9 cellular contexts compared by ENCODE assay signal in the genomic region with DNA sequence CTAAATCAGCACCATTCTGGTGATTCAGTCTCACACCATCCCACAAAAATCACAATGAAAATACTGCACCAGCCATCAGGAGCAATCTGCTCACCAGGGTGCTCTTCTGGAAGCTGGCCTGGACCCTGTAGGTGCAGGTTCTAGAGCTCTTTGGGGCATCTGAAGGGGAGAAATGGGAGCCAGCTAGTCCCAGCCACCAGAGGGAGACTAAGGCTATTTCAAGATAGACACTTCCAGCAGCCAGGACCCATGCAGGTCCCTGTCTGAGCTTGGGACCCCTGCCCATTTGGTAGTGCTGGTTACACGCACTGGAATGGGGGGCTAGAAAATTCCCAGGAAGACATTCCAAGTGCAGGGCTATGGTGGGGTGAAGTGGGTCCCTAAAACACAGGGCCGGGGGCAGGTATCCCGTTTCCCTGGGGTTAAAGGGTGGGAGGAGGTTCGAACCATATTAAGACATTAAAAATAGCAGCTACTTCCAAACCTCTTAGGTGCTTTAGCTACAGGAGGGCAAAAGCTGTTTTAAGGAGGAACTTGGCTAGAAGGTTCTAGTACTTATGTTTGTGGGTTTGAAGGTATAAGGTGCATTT.
A peak's percentile ranks its signal among the peaks of the same experiment; 100 is the strongest.
DNase-seq lines count a peak whose midpoint lies in the region; ATAC-seq and TF ChIP-seq lines count a peak whose summit lies in the region.
"Had no signal": no experiment of that assay in that cellular context is flagged by ENCODE, and none has a peak within 500 bp of the region (broad histone marks: within the 10 kb centered on the region; RNA-seq: fewer than 3 reads in every experiment).

No MANE protein-coding gene starts in this region.

- H3K4me1 Mint-ChIP-seq in H9 = peaks cover 44 to 53% of the 10 kb centered on the region in 2 experiments
- H3K4me1 Mint-ChIP-seq in naive thymus-derived CD4-positive, alpha-beta T cell = peaks cover 0 to 63% (median 5%) of the 10 kb centered on the region in 7 donors

- H4K91ac ChIP-seq in H9 (ENCODE audit: insufficient read length, low read depth, low read length) = no peak overlapping the region

- no peaks in the 10 kb centered on the region for H3K36me3 Mint-ChIP-seq in H9 (ENCODE audit: insufficient read depth in 1 of 3, low read depth in 3 of 3)
- peaks cover 7 to 29% (median 12%) of the 10 kb centered on the region in 5 donors for H3K36me3 Mint-ChIP-seq in naive thymus-derived CD4-positive, alpha-beta T cell

- ATAC-seq in SK-N-SH treated with all-trans-retinoic acid at 6 μM for 48 hours (peak; percentile 89), HG03108 (IDR thresholded peaks at IDR 0.05; ENCODE audit: unreplicated experiment) (no peak), HG03342 (IDR thresholded peaks at IDR 0.05; ENCODE audit: unreplicated experiment) (no peak)
- peak; percentile 48 for ATAC-seq in naive thymus-derived CD4-positive, alpha-beta T cell

- no peak overlapping the region for H2AFZ ChIP-seq in H9 (ENCODE audit: low read length)

- no peaks in the 10 kb centered on the region for H4K20me1 ChIP-seq in H9 (ENCODE audit: control insufficient read depth, insufficient read depth, insufficient read length)

- H3K27ac Mint-ChIP-seq in H9 = peak overlapping the region in 1 of 3 experiments; percentile 27; a peak in 2 of 7 replicates
- H3K27ac Mint-ChIP-seq in naive thymus-derived CD4-positive, alpha-beta T cell = peak overlapping the region in 8 of 9 donors; percentile 4 to 77 (median 62)

- no peak overlapping the region for H2BK5ac ChIP-seq in H9 (ENCODE audit: insufficient read length, low read length)

- H3K23me2 ChIP-seq in H9 (ENCODE audit: insufficient read length, low read depth, low read length, poor library complexity, severe bottlenecking) = no peaks in the 10 kb centered on the region

- no peak overlapping the region for H2BK15ac ChIP-seq in H9 (ENCODE audit: low read depth, low read length)

- intact Hi-C loops in dorsolateral prefrontal cortex (cut with DNase I) = no loop called here
- intact Hi-C loops in naive thymus-derived CD4-positive, alpha-beta T cell (cut with micrococcal nuclease) = loop anchor here (1.0 to 5.0 kb wide), 7 partner anchors 14 to 209 kb away; a partner anchor contains a TSS

- no peak overlapping the region for H2BK120ac ChIP-seq in H9 (ENCODE audit: low read depth, low read length, poor library complexity, severe bottlenecking)

- no peak overlapping the region for H2BK12ac ChIP-seq in H9 (ENCODE audit: insufficient read length, low read depth, low read length)

- H3K14ac ChIP-seq in H9 (ENCODE audit: insufficient read depth, low read length) = no peak overlapping the region

- H3K4me1 ChIP-seq in H9 (ENCODE audit: insufficient read depth, low read length) = peaks cover 9% of the 10 kb centered on the region; the same call in 1 of the 2 replicates
- H3K4me1 ChIP-seq in naive thymus-derived CD4-positive, alpha-beta T cell (ENCODE audit: control insufficient read depth in 2 of 2, insufficient read depth in 2 of 2, low read length in 2 of 2) = peaks cover 0 to 69% of the 10 kb centered on the region in 2 donors

- H4K8ac ChIP-seq in H9 (replicated peaks; ENCODE audit: insufficient read length, low read depth, low read length) = no peak overlapping the region

- H3K56ac ChIP-seq in H9 (ENCODE audit: insufficient read length, low read depth, low read length) = no peak overlapping the region

- H3K9ac ChIP-seq in H9 (ENCODE audit: extremely low read depth, insufficient read length, low read length) = no peak overlapping the region

- no peaks in the 10 kb centered on the region for H3K9me3 Mint-ChIP-seq in H9
- no peaks in the 10 kb centered on the region for H3K9me3 Mint-ChIP-seq in naive thymus-derived CD4-positive, alpha-beta T cell

- CTCF ChIA-PET in naive thymus-derived CD4-positive, alpha-beta T cell (lab: Charles Lee) = interaction anchor here (0.6 to 3.7 kb wide), 12 partner anchors 9 to 397 kb away, joined by 3 to 38 read pairs (median 3); a partner anchor contains a TSS

- no peaks in the 10 kb centered on the region for H3K9me3 ChIP-seq in H9 (ENCODE audit: control insufficient read depth, low read depth, low read length)
- no peaks in the 10 kb centered on the region for H3K9me3 ChIP-seq in naive thymus-derived CD4-positive, alpha-beta T cell (ENCODE audit: control insufficient read depth in 2 of 3, low read length in 3 of 3)
- H3K9me3 ChIP-seq: SJSA1 had no signal

- POLR2A ChIA-PET in naive thymus-derived CD4-positive, alpha-beta T cell (lab: Charles Lee) = interaction anchor here (0.7 kb wide), 1 partner anchor 209 kb away, joined by 4 read pairs; no protein-coding TSS in a partner anchor

- no peak overlapping the region for H3K18ac ChIP-seq in H9 (ENCODE audit: insufficient read length, low read depth, low read length)

- H3K27ac ChIP-seq in H9 (ENCODE audit: insufficient read length, low read depth, low read length) (no peak overlapping the region), dorsolateral prefrontal cortex (no peak overlapping the region)
- no peak overlapping the region for H3K27ac ChIP-seq in naive thymus-derived CD4-positive, alpha-beta T cell (ENCODE audit: low read depth, low read length)
- H3K27ac ChIP-seq: SJSA1 had no signal

- H3K4me3 ChIP-seq in dorsolateral prefrontal cortex = no peak overlapping the region
- no peak overlapping the region for H3K4me3 ChIP-seq in naive thymus-derived CD4-positive, alpha-beta T cell (ENCODE audit: low read length)
- H3K4me3 ChIP-seq: SJSA1 had no signal

- no peak overlapping the region for H2BK20ac ChIP-seq in H9 (ENCODE audit: low read depth, low read length, poor library complexity, severe bottlenecking)

- H3K4me2 ChIP-seq in H9 (ENCODE audit: insufficient read depth, insufficient read length, low read length) = no peak overlapping the region

- no peak overlapping the region for H3T11ph ChIP-seq in H9 (ENCODE audit: low read length)

- H3K79me1 ChIP-seq in H9 (ENCODE audit: insufficient read depth, low read depth, low read length, poor library complexity, severe bottlenecking) = no peaks in the 10 kb centered on the region

- no peak overlapping the region for H4K5ac ChIP-seq in H9 (ENCODE audit: insufficient read length, low read depth, low read length)

- no peak overlapping the region for H3K4me3 Mint-ChIP-seq in H9
- H3K4me3 Mint-ChIP-seq in naive thymus-derived CD4-positive, alpha-beta T cell = no peak overlapping the region

- H3K27me3 ChIP-seq in H9 (ENCODE audit: insufficient read depth, low read length) = no peaks in the 10 kb centered on the region
- peaks cover 0 to 3% (median 0%) of the 10 kb centered on the region in 45 donors for H3K27me3 ChIP-seq in dorsolateral prefrontal cortex
- H3K27me3 ChIP-seq in naive thymus-derived CD4-positive, alpha-beta T cell (ENCODE audit: control insufficient read depth in 2 of 2, insufficient read depth in 2 of 2, low read length in 2 of 2) = no peaks in the 10 kb centered on the region
- H3K27me3 ChIP-seq: SJSA1 had no signal

- peaks cover 12% of the 10 kb centered on the region for H3K27me3 Mint-ChIP-seq in H9 (ENCODE audit: low read depth)
- H3K27me3 Mint-ChIP-seq in naive thymus-derived CD4-positive, alpha-beta T cell = no peaks in the 10 kb centered on the region

- peaks cover 0 to 33% (median 0%) of the 10 kb centered on the region in 3 experiments for H3K36me3 ChIP-seq in naive thymus-derived CD4-positive, alpha-beta T cell (ENCODE audit: control insufficient read depth in 2 of 3, insufficient read depth in 3 of 3, low read length in 3 of 3)
- H3K36me3 ChIP-seq: SJSA1 had no signal

- no CpG with 5 or more reads among the region's 4 CpGs for WGBS in H9 (ENCODE audit: extremely low coverage, insufficient read length, low lambda C conversion rate)

- no peaks in the 10 kb centered on the region for H3K79me2 ChIP-seq in H9 (ENCODE audit: insufficient read depth, low read length)

- no peak overlapping the region for H3K4ac ChIP-seq in H9 (ENCODE audit: low read depth, low read length)

- DNase-seq in CMK (ENCODE audit: low read depth) = peak; percentile 9
- peak; percentile 71 for DNase-seq in H9
- DNase-seq in dorsolateral prefrontal cortex = peak in 1 of 10 donors; percentile 31
- peak in 4 of 9 donors; percentile 10 to 27 (median 20) for DNase-seq in naive thymus-derived CD4-positive, alpha-beta T cell
- no peak for DNase-seq in effector CD8-positive, alpha-beta T cell (lab: John Stamatoyannopoulos, UW)

- TF ChIP-seq CTCF in H9 (conservative IDR thresholded peaks at IDR 0.05) (peak; percentile 75), dorsolateral prefrontal cortex (IDR thresholded peaks at IDR 0.05 in 54 of 56, conservative IDR thresholded peaks at IDR 0.05 in 2 of 56; ENCODE audit: low read depth in 1 of 56, partially characterized antibody in 56 of 56) (peak in 50 of 56 donors; percentile 15 to 62 (median 43))

- H2AK5ac ChIP-seq in H9 (ENCODE audit: insufficient read length, low read length) = no peak overlapping the region

- no peak overlapping the region for H3K23ac ChIP-seq in H9 (ENCODE audit: insufficient read length, low read depth, low read length)

TF ChIP-seq in SK-N-SH treated with all-trans-retinoic acid at 6 μM for 48 hours, 23 proteins besides CTCF, POLR2A, EP300 and RAD21 (continues in another document):
- TF ChIP-seq BACH2 (CRISPR knock-in tag; IDR thresholded peaks at IDR 0.05; ENCODE audit: borderline replicate concordance) = no peak
- TF ChIP-seq, protein P1, sequence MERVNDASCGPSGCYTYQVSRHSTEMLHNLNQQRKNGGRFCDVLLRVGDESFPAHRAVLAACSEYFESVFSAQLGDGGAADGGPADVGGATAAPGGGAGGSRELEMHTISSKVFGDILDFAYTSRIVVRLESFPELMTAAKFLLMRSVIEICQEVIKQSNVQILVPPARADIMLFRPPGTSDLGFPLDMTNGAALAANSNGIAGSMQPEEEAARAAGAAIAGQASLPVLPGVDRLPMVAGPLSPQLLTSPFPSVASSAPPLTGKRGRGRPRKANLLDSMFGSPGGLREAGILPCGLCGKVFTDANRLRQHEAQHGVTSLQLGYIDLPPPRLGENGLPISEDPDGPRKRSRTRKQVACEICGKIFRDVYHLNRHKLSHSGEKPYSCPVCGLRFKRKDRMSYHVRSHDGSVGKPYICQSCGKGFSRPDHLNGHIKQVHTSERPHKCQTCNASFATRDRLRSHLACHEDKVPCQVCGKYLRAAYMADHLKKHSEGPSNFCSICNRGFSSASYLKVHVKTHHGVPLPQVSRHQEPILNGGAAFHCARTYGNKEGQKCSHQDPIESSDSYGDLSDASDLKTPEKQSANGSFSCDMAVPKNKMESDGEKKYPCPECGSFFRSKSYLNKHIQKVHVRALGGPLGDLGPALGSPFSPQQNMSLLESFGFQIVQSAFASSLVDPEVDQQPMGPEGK (CRISPR knock-in tag; IDR thresholded peaks at IDR 0.05; ENCODE audit: borderline replicate concordance) = no peak

Comparison
In these comparisons a context has a peak if more than half of its experiments do, and no peak if none do; other contexts are left out.
1. ATAC-seq: peak in SK-N-SH treated with all-trans-retinoic acid at 6 μM for 48 hours (single experiment) and naive thymus-derived CD4-positive, alpha-beta T cell (single experiment); none in HG03108 (single experiment) and HG03342 (single experiment).
2. intact Hi-C loops: an anchor here in naive thymus-derived CD4-positive, alpha-beta T cell (1.0 to 5.0 kb wide); none called in dorsolateral prefrontal cortex.